In the genomic region with DNA sequence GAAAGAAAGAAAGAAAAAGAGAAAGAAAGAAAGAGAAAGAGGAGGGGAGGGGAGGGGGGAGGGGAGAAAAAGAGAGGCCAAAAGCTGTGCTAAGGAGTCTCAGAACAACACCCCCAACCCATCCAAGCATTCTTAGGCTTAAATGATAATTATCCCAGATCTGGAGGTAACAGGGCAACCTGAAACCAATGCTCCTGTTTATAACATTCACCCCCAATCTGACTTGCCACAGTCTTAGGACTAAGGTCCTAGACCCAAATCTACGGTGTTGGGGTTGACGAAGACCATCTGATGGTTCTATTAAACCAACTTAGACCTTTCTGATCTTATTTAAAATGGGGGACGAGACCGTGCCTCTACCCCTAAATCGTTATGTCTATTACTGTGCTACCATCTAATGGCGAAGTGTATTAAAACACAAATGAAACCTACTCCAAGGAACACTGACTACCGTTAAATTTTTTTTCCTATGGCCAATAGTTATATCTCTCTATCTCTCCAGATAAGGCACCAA, we compare ENCODE assay signal across 9 cellular contexts.
DNase-seq lines count a peak whose midpoint lies in the region; ATAC-seq, FAIRE-seq and TF ChIP-seq lines count a peak whose summit lies in the region.
"Had no signal": no experiment of that assay in that cellular context is flagged by ENCODE, and none has a peak within 500 bp of the region (broad histone marks: within the 10 kb centered on the region; RNA-seq: fewer than 3 reads in every experiment).

No MANE protein-coding gene starts in this region.

- TF ChIP-seq CTCF in WERI-Rb-1 (IDR thresholded peaks at IDR 0.05; ENCODE audit: low read depth, low read length) = 0 out of 2 replicates have a peak, but pooled peaks have one; percentile 2

- no peaks in the 10 kb centered on the region for H3K9me3 ChIP-seq in WERI-Rb-1 (ENCODE audit: severe bottlenecking)
- no peaks in the 10 kb centered on the region for H3K9me3 ChIP-seq in skeletal muscle tissue (ENCODE audit: control insufficient read depth in 3 of 3, low read length in 3 of 3)

- no peaks in the 10 kb centered on the region for H3K36me3 ChIP-seq in WERI-Rb-1
- no peaks in the 10 kb centered on the region for H3K36me3 ChIP-seq in skeletal muscle tissue (ENCODE audit: control insufficient read depth in 3 of 3, insufficient read depth in 3 of 3, low read length in 3 of 3)

- H3K4me1 Mint-ChIP-seq in activated T-cell treated with anti-CD3 and anti-CD28 coated beads, Interleukin-2, amount 50 U/mL, for 24 hours (ENCODE audit: low read depth) = peaks cover 2% of the 10 kb centered on the region

- no peak overlapping the region for H3K27ac Mint-ChIP-seq in activated T-cell treated with anti-CD3 and anti-CD28 coated beads, Interleukin-2, amount 50 U/mL, for 24 hours
- H3K27ac Mint-ChIP-seq: T-helper 1 cell treated with Interleukin-12 subunit alpha and Interleukin-12 subunit beta and Interleukin-4 antibody, amounts not matched to agents 30 μg/mL and 1 μg/mL, for 36 hours had no signal

- H3K27me3 Mint-ChIP-seq in activated T-cell treated with anti-CD3 and anti-CD28 coated beads, Interleukin-2, amount 50 U/mL, for 24 hours = peaks cover 47% of the 10 kb centered on the region

- peak; percentile 40 for FAIRE-seq in G401.6 (lab: Jason Lieb, UNC)

- peaks cover 8 to 14% (median 8%) of the 10 kb centered on the region in 3 donors for H3K4me1 ChIP-seq in skeletal muscle tissue (ENCODE audit: control insufficient read depth in 3 of 3, insufficient read depth in 3 of 3, low read length in 3 of 3)

- H3K27ac ChIP-seq in WERI-Rb-1 (no peak overlapping the region), skeletal muscle tissue (ENCODE audit: low read depth, low read length) (no peak overlapping the region)

- no peaks in the 10 kb centered on the region for H3K27me3 ChIP-seq in WERI-Rb-1 (ENCODE audit: insufficient read depth, low read depth, severe bottlenecking)
- no peaks in the 10 kb centered on the region for H3K27me3 ChIP-seq in skeletal muscle tissue (ENCODE audit: control insufficient read depth in 3 of 3, insufficient read depth in 3 of 3, low read length in 3 of 3)

- peak; percentile 67 for DNase-seq in NCI-H1436 (lab: John Stamatoyannopoulos, UW)
- peak; percentile 6 for DNase-seq in WERI-Rb-1
- DNase-seq in hepatic stellate cell (ENCODE audit: low spot score) = peak; percentile 68
- DNase-seq in activated T-cell treated with anti-CD3 and anti-CD28 coated beads, Interleukin-2, amount 50 U/mL, for 24 hours = no peak

- H3K4me3 ChIP-seq in WERI-Rb-1 (ENCODE audit: low read depth, low read length) (peak overlapping the region; percentile 31), skeletal muscle tissue (ENCODE audit: low read length in 3 of 3) (peak overlapping the region; percentile 56 to 92 (median 81))

- no peaks in the 10 kb centered on the region for H3K36me3 Mint-ChIP-seq in activated T-cell treated with anti-CD3 and anti-CD28 coated beads, Interleukin-2, amount 50 U/mL, for 24 hours (ENCODE audit: low read depth)

- H3K4me3 Mint-ChIP-seq in activated T-cell treated with anti-CD3 and anti-CD28 coated beads, Interleukin-2, amount 50 U/mL, for 24 hours = no peak overlapping the region
- H3K4me3 Mint-ChIP-seq: T-helper 1 cell treated with Interleukin-12 subunit alpha and Interleukin-12 subunit beta and Interleukin-4 antibody, amounts not matched to agents 30 μg/mL and 1 μg/mL, for 36 hours had no signal

- no peaks in the 10 kb centered on the region for H3K9me3 Mint-ChIP-seq in activated T-cell treated with anti-CD3 and anti-CD28 coated beads, Interleukin-2, amount 50 U/mL, for 24 hours
- H3K9me3 Mint-ChIP-seq: T-helper 1 cell treated with Interleukin-12 subunit alpha and Interleukin-12 subunit beta and Interleukin-4 antibody, amounts not matched to agents 30 μg/mL and 1 μg/mL, for 36 hours had no signal

- peak overlapping the region in 2 of 3 donors; percentile 24 to 77 for H3K9ac ChIP-seq in skeletal muscle tissue (ENCODE audit: low read depth in 1 of 3, low read length in 3 of 3)

- ATAC-seq in GM18517 (IDR thresholded peaks at IDR 0.05; ENCODE audit: unreplicated experiment) (no peak), HG02885 (IDR thresholded peaks at IDR 0.05; ENCODE audit: poor library complexity, unreplicated experiment) (no peak)
